In genomic region chr10:23479798-23480473, GRCh38 we compare ENCODE assay signal across 14 cellular contexts.
"Had no signal": no experiment of that assay in that cellular context is flagged by ENCODE, and none has a peak within 500 bp of the region (broad histone marks: within the 10 kb centered on the region; RNA-seq: fewer than 3 reads in every experiment).

No MANE protein-coding gene starts in this region.

- H3K27ac ChIP-seq: pancreas, tibial artery had no signal

- ATAC-seq: left colon; stimulated activated memory B cell treated with anti-CD40 and anti-IgM and Interleukin-4, amounts not matched to agents 10 μg/mL and 1 μg/mL and 100 μg/mL, for 72 hours had no signal

- H3K4me1 ChIP-seq: pancreas, tibial artery had no signal

- H3K9me3 ChIP-seq: pancreas, tibial artery had no signal

- H3K27me3 ChIP-seq: pancreas, tibial artery had no signal

- H3K4me3 ChIP-seq: pancreas, tibial artery had no signal

- H3K36me3 ChIP-seq: pancreas, tibial artery had no signal

- DNase-seq: activated CD4-positive, alpha-beta T cell treated with anti-CD3 and anti-CD28 coated beads, Interleukin-2, amount 10 ng/mL, durations not matched to agents 7 days and 5 days; activated CD4-positive, CD25-positive, alpha-beta regulatory T cell; activated CD8-positive, alpha-beta memory T cell treated with anti-CD3 and anti-CD28 coated beads, Interleukin-2, amount 50 U/mL, for 48 hours; activated naive CD8-positive, alpha-beta T cell treated with anti-CD3 and anti-CD28 coated beads for 36 hours; anterior cingulate cortex; cortex of kidney; effector memory CD4-positive, alpha-beta T cell; left colon; mammary epithelial cell; naive B cell; pancreas; stimulated activated CD4-positive, alpha-beta T cell treated with anti-CD3 and anti-CD28 coated beads, Interleukin-2, amount 100 ng/mL, for 48 hours; tibial artery had no signal
